22 cellular contexts compared by ENCODE assay signal in the genomic region with DNA sequence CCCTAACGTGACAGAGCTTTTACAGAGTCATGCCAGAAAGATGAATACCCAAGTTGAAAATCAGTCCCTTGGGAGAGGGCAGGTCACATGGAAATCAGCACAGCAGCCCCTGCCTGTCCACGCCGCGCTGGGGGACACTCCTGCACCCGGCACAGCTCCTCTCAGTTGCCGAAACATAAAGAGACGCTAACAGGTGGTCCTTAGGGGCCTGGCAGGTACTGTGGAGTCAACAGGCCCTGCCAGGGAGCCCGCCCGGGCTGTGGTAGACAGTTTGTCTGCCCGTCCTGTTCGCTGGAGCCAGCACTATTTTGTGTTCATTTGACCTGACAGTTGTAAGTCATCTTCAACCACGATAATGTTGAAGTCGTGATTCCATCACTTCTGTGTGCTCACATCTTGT. TPM values are rescaled to one million over a fixed set of nuclear protein-coding genes. Genes with fewer than 3 reads are reported as not detected.
DNase-seq lines count a peak whose midpoint lies in the region; ATAC-seq, FAIRE-seq and TF ChIP-seq lines count a peak whose summit lies in the region.
"Had no signal": no experiment of that assay in that cellular context is flagged by ENCODE, and none has a peak within 500 bp of the region (broad histone marks: within the 10 kb centered on the region; RNA-seq: fewer than 3 reads in every experiment).

No MANE protein-coding gene starts in this region.

- no peaks in the 10 kb centered on the region for H3K27me3 Mint-ChIP-seq in activated T-cell treated with anti-CD3 and anti-CD28 coated beads, Interleukin-2, amount 50 U/mL, for 24 hours
- H3K27me3 Mint-ChIP-seq in neural progenitor cell (ENCODE audit: insufficient read depth, low read depth), result peaks cover 5% of the 10 kb centered on the region
- H3K27me3 Mint-ChIP-seq in type B pancreatic cell, result no peaks in the 10 kb centered on the region
- H3K27me3 Mint-ChIP-seq: CD4-positive, alpha-beta T cell had no signal

- H3K79me2 ChIP-seq in neural progenitor cell (ENCODE audit: low read depth), result no peaks in the 10 kb centered on the region

- H4K20me1 ChIP-seq in neural progenitor cell (ENCODE audit: low read depth), result peaks cover 32% of the 10 kb centered on the region

- H3K36me3 ChIP-seq in bronchial epithelial cell (ENCODE audit: control insufficient read depth, insufficient read depth, low read length) (peaks cover 22% of the 10 kb centered on the region), neural progenitor cell (peaks cover 3% of the 10 kb centered on the region)

- H3F3A ChIP-seq in neural progenitor cell (ENCODE audit: low read depth), result peaks cover 49% of the 10 kb centered on the region

- peaks cover 99% of the 10 kb centered on the region for H3K36me3 Mint-ChIP-seq in activated T-cell treated with anti-CD3 and anti-CD28 coated beads, Interleukin-2, amount 50 U/mL, for 24 hours (ENCODE audit: low read depth)
- H3K36me3 Mint-ChIP-seq in neural progenitor cell (peaks cover 36% of the 10 kb centered on the region), type B pancreatic cell (peaks cover 10% of the 10 kb centered on the region)

- no peak overlapping the region for H3K9ac ChIP-seq in neural progenitor cell

- H3K27ac Mint-ChIP-seq in activated T-cell treated with anti-CD3 and anti-CD28 coated beads, Interleukin-2, amount 50 U/mL, for 24 hours, result peak overlapping the region; percentile 37
- peak overlapping the region; percentile 17 for H3K27ac Mint-ChIP-seq in neural progenitor cell
- no peak overlapping the region for H3K27ac Mint-ChIP-seq in type B pancreatic cell
- H3K27ac Mint-ChIP-seq: CD4-positive, alpha-beta T cell; GM23338 had no signal

- no peaks in the 10 kb centered on the region for H3K9me3 Mint-ChIP-seq in activated T-cell treated with anti-CD3 and anti-CD28 coated beads, Interleukin-2, amount 50 U/mL, for 24 hours
- H3K9me3 Mint-ChIP-seq in neural progenitor cell (no peaks in the 10 kb centered on the region), type B pancreatic cell (no peaks in the 10 kb centered on the region)
- H3K9me3 Mint-ChIP-seq: CD4-positive, alpha-beta T cell; GM23338 had no signal

- H3K4me2 ChIP-seq in neural progenitor cell, result no peak overlapping the region
- H3K4me2 ChIP-seq: GM23338 had no signal

- peak; percentile 55 for FAIRE-seq in bronchial epithelial cell (lab: Jason Lieb, UNC)
- FAIRE-seq: A204.1, K562, RCC 7860 had no signal

- TF ChIP-seq CTCF in bronchial epithelial cell (IDR thresholded peaks at IDR 0.05; ENCODE audit: insufficient read depth, low read length, severe bottlenecking) (no peak), neural progenitor cell (IDR thresholded peaks at IDR 0.05) (no peak), type B pancreatic cell (conservative IDR thresholded peaks at IDR 0.05) (no peak)

- H3K4me1 Mint-ChIP-seq in activated T-cell treated with anti-CD3 and anti-CD28 coated beads, Interleukin-2, amount 50 U/mL, for 24 hours (ENCODE audit: low read depth), result no peaks in the 10 kb centered on the region
- no peaks in the 10 kb centered on the region for H3K4me1 Mint-ChIP-seq in neural progenitor cell
- peaks cover 5% of the 10 kb centered on the region for H3K4me1 Mint-ChIP-seq in type B pancreatic cell (ENCODE audit: unreplicated experiment)

- ATAC-seq in GM21528 (IDR thresholded peaks at IDR 0.05; ENCODE audit: low FRiP score, unreplicated experiment) (no peak), GM21447 (IDR thresholded peaks at IDR 0.05; ENCODE audit: unreplicated experiment) (no peak)
- ATAC-seq: GM23338, K562 had no signal

- no peak overlapping the region for H3K27ac ChIP-seq in neural progenitor cell

- H3K4me3 ChIP-seq in bronchial epithelial cell (ENCODE audit: low read depth, low read length) (no peak overlapping the region), neural progenitor cell (no peak overlapping the region)
- H3K4me3 ChIP-seq: GM23338, K562 had no signal

- H3K4me3 Mint-ChIP-seq in activated T-cell treated with anti-CD3 and anti-CD28 coated beads, Interleukin-2, amount 50 U/mL, for 24 hours, result no peak overlapping the region
- no peak overlapping the region for H3K4me3 Mint-ChIP-seq in neural progenitor cell
- H3K4me3 Mint-ChIP-seq in type B pancreatic cell, result no peak overlapping the region
- H3K4me3 Mint-ChIP-seq: CD4-positive, alpha-beta T cell; GM23338 had no signal

- DNase-seq in activated T-cell treated with anti-CD3 and anti-CD28 coated beads, Interleukin-2, amount 50 U/mL, for 24 hours, result peak; percentile 27
- DNase-seq in activated T-cell treated with anti-CD3 and anti-CD28 coated beads for 4 hours (no peak), bronchial epithelial cell (ENCODE audit: low read depth) (no peak), neural progenitor cell (ENCODE audit: low spot score) (no peak), type B pancreatic cell (ENCODE audit: extremely low spot score, unreplicated experiment) (peak; percentile 62), NCI-H2029 (lab: John Stamatoyannopoulos, UW) (no peak)
- DNase-seq: BE2C; CD4-positive, alpha-beta T cell; DMS153; GDM1; NCI-H1092 treated with DMSO at 0.1 percent for 48 hours; NCI-H146; NCI-H2081 treated with DMSO at 0.1 percent for 48 hours; NCI-H510A; NCI-H774; SHP77 had no signal

- H3K9me3 ChIP-seq in neural progenitor cell (ENCODE audit: low read depth), result no peaks in the 10 kb centered on the region
- H3K9me3 ChIP-seq: BE2C had no signal

- H2AFZ ChIP-seq in neural progenitor cell (replicated peaks), result no peak overlapping the region
- H2AFZ ChIP-seq: GM23338 had no signal

- H3K4me1 ChIP-seq in neural progenitor cell, result no peaks in the 10 kb centered on the region
- H3K4me1 ChIP-seq: BE2C had no signal

- H3K27me3 ChIP-seq in bronchial epithelial cell (ENCODE audit: control insufficient read depth, insufficient read depth, low read length) (no peaks in the 10 kb centered on the region), neural progenitor cell (no peaks in the 10 kb centered on the region)
- H3K27me3 ChIP-seq: BE2C had no signal

RNA-seq across cellular contexts. Expression of a gene that starts 30.5 kb away (rescaled TPM):
- 14.7 and 17.9 TPM in 2 replicates for total RNA-seq in bronchial epithelial cell
- 18.0 and 50.3 TPM in 2 replicates for total RNA-seq in neural progenitor cell (ENCODE audit: low replicate concordance)
- total RNA-seq in type B pancreatic cell (ENCODE audit: low replicate concordance), result 42.2 and 44.8 TPM in 2 replicates

Comparison
In these comparisons a context has a peak if more than half of its experiments do, and no peak if none do; other contexts are left out.
1. DNase-seq: peak in activated T-cell treated with anti-CD3 and anti-CD28 coated beads, Interleukin-2, amount 50 U/mL, for 24 hours (single experiment) and type B pancreatic cell (single experiment); none in activated T-cell treated with anti-CD3 and anti-CD28 coated beads for 4 hours (single experiment), bronchial epithelial cell (single experiment), neural progenitor cell (single experiment) and NCI-H2029 (single experiment).